Comparison of ENCODE assay signal across 14 cellular contexts in the genomic region with DNA sequence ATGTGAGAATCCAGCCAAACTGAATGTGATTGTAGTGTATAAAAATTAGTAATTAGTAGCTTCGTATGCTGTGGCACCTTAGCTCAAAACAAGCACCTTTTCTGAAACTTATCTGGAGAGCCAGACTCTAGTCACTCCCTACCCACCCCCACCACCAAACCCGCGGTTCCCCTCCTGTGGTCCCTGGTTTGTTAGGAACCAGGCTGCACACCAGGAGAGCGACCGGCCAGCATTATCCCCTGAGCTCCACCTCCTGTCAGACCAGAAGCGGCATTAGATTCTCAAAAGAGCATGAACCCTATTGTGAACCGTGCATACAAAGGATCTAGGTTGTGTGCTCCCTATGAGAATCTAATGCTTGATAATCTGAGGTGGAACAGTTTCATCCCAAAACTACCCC.
DNase-seq lines count a peak whose midpoint lies in the region; ATAC-seq, FAIRE-seq and TF ChIP-seq lines count a peak whose summit lies in the region.
"Had no signal": no experiment of that assay in that cellular context is flagged by ENCODE, and none has a peak within 500 bp of the region (broad histone marks: within the 10 kb centered on the region; RNA-seq: fewer than 3 reads in every experiment).

No MANE protein-coding gene starts in this region.

- no peaks in the 10 kb centered on the region for H3K79me2 ChIP-seq in astrocyte (ENCODE audit: insufficient read depth, low read length)

- no peak overlapping the region for H3K4me3 Mint-ChIP-seq in astrocyte (ENCODE audit: unreplicated experiment)
- H3K4me3 Mint-ChIP-seq in activated T-helper 17 cell treated with anti-CD3 and anti-CD28 coated beads, Interleukin-2, amount 50 U/mL, for 72 hours, result no peak overlapping the region
- H3K4me3 Mint-ChIP-seq: CD8-positive, alpha-beta memory T cell had no signal

- H3K36me3 ChIP-seq in astrocyte (ENCODE audit: insufficient read depth, low read length), result no peaks in the 10 kb centered on the region
- H3K36me3 ChIP-seq: BLaER1, HAP-1 had no signal

- H4K20me1 ChIP-seq in astrocyte (ENCODE audit: insufficient read depth, low read length), result no peaks in the 10 kb centered on the region
- H4K20me1 ChIP-seq: BLaER1 had no signal

- peaks cover 6% of the 10 kb centered on the region for H3K4me1 ChIP-seq in astrocyte (ENCODE audit: insufficient read depth, low read length)
- H3K4me1 ChIP-seq: BLaER1, HAP-1 had no signal

- no peak overlapping the region for H3K4me2 ChIP-seq in astrocyte (ENCODE audit: low read length)
- H3K4me2 ChIP-seq: BLaER1 had no signal

- H3K4me1 Mint-ChIP-seq in astrocyte (ENCODE audit: low read depth, unreplicated experiment), result peaks cover 6% of the 10 kb centered on the region
- H3K4me1 Mint-ChIP-seq in activated T-helper 17 cell treated with anti-CD3 and anti-CD28 coated beads, Interleukin-2, amount 50 U/mL, for 72 hours, result no peaks in the 10 kb centered on the region
- H3K4me1 Mint-ChIP-seq: CD8-positive, alpha-beta memory T cell had no signal

- no peaks in the 10 kb centered on the region for H3K27me3 ChIP-seq in astrocyte (ENCODE audit: insufficient read depth, low read length)
- H3K27me3 ChIP-seq: BLaER1 had no signal

- TF ChIP-seq POLR2A in H54 (IDR thresholded peaks at IDR 0.05; ENCODE audit: low read depth, low read length), result no peak

- H2AFZ ChIP-seq in astrocyte (ENCODE audit: low read depth, low read length), result peak overlapping the region; percentile 41

- H3K4me3 ChIP-seq in astrocyte (ENCODE audit: insufficient read depth, low read depth, low read length), result no peak overlapping the region
- H3K4me3 ChIP-seq: BLaER1, HAP-1 had no signal

- H3K27ac Mint-ChIP-seq in astrocyte (ENCODE audit: unreplicated experiment), result no peak overlapping the region
- no peak overlapping the region for H3K27ac Mint-ChIP-seq in activated T-helper 17 cell treated with anti-CD3 and anti-CD28 coated beads, Interleukin-2, amount 50 U/mL, for 72 hours
- H3K27ac Mint-ChIP-seq: CD8-positive, alpha-beta memory T cell had no signal

- H3K9me3 ChIP-seq in astrocyte (ENCODE audit: insufficient read depth, low read depth, low read length), result no peaks in the 10 kb centered on the region
- H3K9me3 ChIP-seq: BLaER1, HAP-1 had no signal

- H3K27ac ChIP-seq in astrocyte (ENCODE audit: low read depth, low read length), result no peak overlapping the region
- H3K27ac ChIP-seq: 22Rv1, BLaER1 had no signal

- no peak for ATAC-seq in activated T-helper 17 cell treated with anti-CD3 and anti-CD28 coated beads, Interleukin-2, amount 50 U/mL, for 72 hours (replicated peaks)

- no peak overlapping the region for H3K9ac ChIP-seq in astrocyte (ENCODE audit: low read length)
- H3K9ac ChIP-seq: BLaER1 had no signal

- no peaks in the 10 kb centered on the region for H3K36me3 Mint-ChIP-seq in astrocyte (ENCODE audit: low read depth, unreplicated experiment)
- no peaks in the 10 kb centered on the region for H3K36me3 Mint-ChIP-seq in activated T-helper 17 cell treated with anti-CD3 and anti-CD28 coated beads, Interleukin-2, amount 50 U/mL, for 72 hours (ENCODE audit: low read depth)
- H3K36me3 Mint-ChIP-seq: CD8-positive, alpha-beta memory T cell had no signal

- no peaks in the 10 kb centered on the region for H3K9me3 Mint-ChIP-seq in astrocyte (ENCODE audit: unreplicated experiment)
- H3K9me3 Mint-ChIP-seq in activated T-helper 17 cell treated with anti-CD3 and anti-CD28 coated beads, Interleukin-2, amount 50 U/mL, for 72 hours, result no peaks in the 10 kb centered on the region

- TF ChIP-seq CTCF in astrocyte (IDR thresholded peaks at IDR 0.05; ENCODE audit: insufficient read depth, low read depth, low read length), result no peak

- DNase-seq in NCI-H748 (lab: John Stamatoyannopoulos, UW; ENCODE audit: unreplicated experiment) (peak; percentile 28), NCI-H748 treated with DMSO at 0.1 percent for 48 hours (lab: John Stamatoyannopoulos, UW) (no peak), astrocyte (ENCODE audit: low read depth) (no peak), iPS-NIHi7 (ENCODE audit: extremely low spot score) (peak; percentile 59), NCI-H774 (lab: John Stamatoyannopoulos, UW) (no peak), H54 (ENCODE audit: insufficient read length, low spot score) (no peak)
- no peak for DNase-seq in activated naive CD4-positive, alpha-beta T cell treated with Interleukin-2 at 50 U/mL for 16 hours
- DNase-seq: CD8-positive, alpha-beta memory T cell; DMS53 had no signal

- no peaks in the 10 kb centered on the region for H3K27me3 Mint-ChIP-seq in astrocyte (ENCODE audit: low read depth, unreplicated experiment)
- H3K27me3 Mint-ChIP-seq in activated T-helper 17 cell treated with anti-CD3 and anti-CD28 coated beads, Interleukin-2, amount 50 U/mL, for 72 hours, result no peaks in the 10 kb centered on the region

- FAIRE-seq in astrocyte (lab: Jason Lieb, UNC), result no peak
- FAIRE-seq in H54 (lab: Jason Lieb, UNC), result no peak
- FAIRE-seq: HTR-8/SVneo had no signal

Comparison
In these comparisons a context has a peak if more than half of its experiments do, and no peak if none do; other contexts are left out.
1. DNase-seq: peak in NCI-H748 (single experiment) and iPS-NIHi7 (single experiment); none in NCI-H748 treated with DMSO at 0.1 percent for 48 hours (single experiment), astrocyte (single experiment), NCI-H774 (single experiment), activated naive CD4-positive, alpha-beta T cell treated with Interleukin-2 at 50 U/mL for 16 hours (single experiment) and H54 (single experiment).